ENCODE assay signal across 6 cellular contexts in genomic region chr12:40183745-40184144, GRCh38. TPM values are rescaled to one million over a fixed set of nuclear protein-coding genes. Genes with fewer than 3 reads are reported as not detected.
"Had no signal": no experiment of that assay in that cellular context is flagged by ENCODE, and none has a peak within 500 bp of the region (broad histone marks: within the 10 kb centered on the region; RNA-seq: fewer than 3 reads in every experiment).

No MANE protein-coding gene starts in this region.

- H3K4me3 ChIP-seq: GM23338 had no signal

- H3K4me2 ChIP-seq: GM23338 had no signal

- H3K27ac ChIP-seq: HL-60 had no signal

- DNase-seq: H9, HCEC 1CT, KG1 had no signal

RNA-seq across cellular contexts. Expression of gene LRRK2, which starts 41.1 kb away (rescaled TPM):
- polyA plus RNA-seq: GM23338, HepG2 had no signal
